ENCODE assay signal across 8 cellular contexts in the genomic region with DNA sequence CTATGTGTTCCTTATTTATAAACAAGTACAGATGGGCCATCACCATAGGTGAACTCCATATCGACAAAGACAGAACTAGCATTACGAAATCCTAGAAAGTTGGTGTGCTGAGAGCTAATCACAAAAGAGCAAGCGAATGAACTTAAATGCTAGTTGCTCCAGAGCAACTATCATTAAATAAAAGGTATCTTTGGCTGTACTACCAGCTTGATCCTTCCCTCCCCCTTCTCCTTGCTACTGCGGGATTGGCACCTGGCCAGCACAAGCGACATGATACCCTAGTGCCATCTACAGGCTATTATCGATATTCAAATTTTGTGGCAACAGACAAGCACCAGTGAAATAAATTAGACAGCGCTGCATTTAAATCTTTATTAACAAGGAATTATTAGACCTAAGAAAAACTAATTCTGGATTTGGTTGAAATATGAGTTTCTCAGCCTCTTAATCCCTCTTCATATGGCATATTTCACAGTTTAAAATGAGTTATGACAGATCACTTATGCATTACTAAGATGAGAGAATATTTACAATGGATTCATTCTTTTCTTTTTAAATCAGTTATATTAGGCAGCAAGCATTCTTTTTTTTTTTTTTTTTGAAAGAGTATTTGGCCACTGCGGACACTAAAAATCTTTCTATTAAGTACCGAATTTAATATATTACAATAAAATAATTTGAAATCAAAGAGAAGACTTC. TPM values are rescaled to one million over a fixed set of nuclear protein-coding genes. Genes with fewer than 3 reads are reported as not detected.
DNase-seq lines count a peak whose midpoint lies in the region; ATAC-seq, FAIRE-seq and TF ChIP-seq lines count a peak whose summit lies in the region.

No MANE protein-coding gene starts in this region.

- no peaks in the 10 kb centered on the region for H3K36me3 Mint-ChIP-seq in activated naive CD4-positive, alpha-beta T cell treated with anti-CD3 and anti-CD28 coated beads for 36 hours (ENCODE audit: low read depth)

- no peak for TF ChIP-seq CTCF in GM20000 (IDR thresholded peaks at IDR 0.05; ENCODE audit: extremely low read depth, missing control alignments)
- peak; percentile 87 for TF ChIP-seq CTCF in OCI-LY7 (conservative IDR thresholded peaks at IDR 0.05; ENCODE audit: low read length)
- peak in 3 of 4 donors; percentile 43 to 48 (median 48) for TF ChIP-seq CTCF in pancreas (IDR thresholded peaks at IDR 0.05)

- H3K9me3 ChIP-seq in OCI-LY7 (ENCODE audit: low read length): no peaks in the 10 kb centered on the region
- no peaks in the 10 kb centered on the region for H3K9me3 ChIP-seq in pancreas

- H3K4me3 Mint-ChIP-seq in activated naive CD4-positive, alpha-beta T cell treated with anti-CD3 and anti-CD28 coated beads for 36 hours: no peak overlapping the region

- peak; percentile 88 for TF ChIP-seq RAD21 in Ishikawa (IDR thresholded peaks at IDR 0.05; ENCODE audit: low read depth)

- peak overlapping the region; percentile 59 for H3K4me2 ChIP-seq in OCI-LY7 (ENCODE audit: low read length)

- no peak overlapping the region for H3K27ac Mint-ChIP-seq in activated naive CD4-positive, alpha-beta T cell treated with anti-CD3 and anti-CD28 coated beads for 36 hours

- peaks cover 0 to 5% (median 0%) of the 10 kb centered on the region in 4 donors for H3K27me3 ChIP-seq in pancreas

- H3K4me1 Mint-ChIP-seq in activated naive CD4-positive, alpha-beta T cell treated with anti-CD3 and anti-CD28 coated beads for 36 hours (ENCODE audit: low read depth): peaks cover 9% of the 10 kb centered on the region

- CTCF ChIA-PET in OCI-LY7 (lab: Charles Lee; ENCODE audit: unreplicated experiment): interaction anchor here (0.7 kb wide), 1 partner anchor 1567 kb away, joined by 3 read pairs; no protein-coding TSS in a partner anchor
- CTCF ChIA-PET in activated naive CD4-positive, alpha-beta T cell treated with anti-CD3 and anti-CD28 coated beads for 36 hours (lab: Charles Lee): interaction anchor here (0.6 to 1.2 kb wide), 4 partner anchors 9 to 132 kb away, joined by 3 to 6 read pairs (median 3); no protein-coding TSS in a partner anchor

- H3K79me2 ChIP-seq in OCI-LY7 (ENCODE audit: insufficient read depth, low read depth, low read length): peaks cover 81% of the 10 kb centered on the region

- peak; percentile 77 for FAIRE-seq in pancreas (lab: Jason Lieb, UNC)

- peaks cover 5% of the 10 kb centered on the region; the same call in 1 of the 2 replicates for H3K36me3 ChIP-seq in OCI-LY7 (ENCODE audit: insufficient read depth, low read length)
- H3K36me3 ChIP-seq in pancreas: no peaks in the 10 kb centered on the region

- H4K20me1 ChIP-seq in OCI-LY7 (ENCODE audit: insufficient read depth, low read length): no peaks in the 10 kb centered on the region; the same call in 1 of the 2 replicates

- POLR2A ChIA-PET in OCI-LY7 (lab: Charles Lee): interaction anchor here (0.6 to 4.4 kb wide), 10 partner anchors 8 to 586 kb away, joined by 3 to 32 read pairs (median 4); no protein-coding TSS in a partner anchor

- DNase-seq in CMK (ENCODE audit: low read depth): peak; percentile 82
- DNase-seq in GM20000 (ENCODE audit: low spot score): peak; percentile 17
- DNase-seq in OCI-LY7 (ENCODE audit: low spot score): peak; percentile 86
- DNase-seq in activated naive CD4-positive, alpha-beta T cell treated with anti-CD3 and anti-CD28 coated beads for 36 hours: peak; percentile 67
- DNase-seq in glomerular visceral epithelial cell (ENCODE audit: extremely low spot score): peak; percentile 84
- DNase-seq in pancreas: peak; percentile 52 to 94 (median 79)

- TSS peak; percentile 2 for BruUV-seq in OCI-LY7 (replicated peaks; lab: Mats Ljungman, UMichigan)

- peaks cover 56% of the 10 kb centered on the region for H3K4me1 ChIP-seq in OCI-LY7 (ENCODE audit: insufficient read depth, low read length, poor library complexity, severe bottlenecking)
- H3K4me1 ChIP-seq in pancreas: peaks cover 0 to 3% (median 0%) of the 10 kb centered on the region in 3 donors

- H2AFZ ChIP-seq in OCI-LY7 (ENCODE audit: low read length): peak overlapping the region; percentile 53; the same call in 1 of the 2 replicates

- intact Hi-C loops in OCI-LY7 (cut with micrococcal nuclease; ENCODE audit: unreplicated experiment): loop anchor here (1.0 to 10.0 kb wide), 7 partner anchors 147 to 1567 kb away; no protein-coding TSS in a partner anchor
- intact Hi-C loops in activated naive CD4-positive, alpha-beta T cell treated with anti-CD3 and anti-CD28 coated beads for 36 hours (cut with micrococcal nuclease): loop anchor here (2.0 to 10.0 kb wide), 4 partner anchors 149 to 731 kb away; no protein-coding TSS in a partner anchor
- intact Hi-C loops in pancreas (cut with DNase I): no loop called here

- no peaks in the 10 kb centered on the region for H3K9me3 Mint-ChIP-seq in activated naive CD4-positive, alpha-beta T cell treated with anti-CD3 and anti-CD28 coated beads for 36 hours

- 5 to 6% methylated on average over 9 of the region's 9 CpGs for WGBS in pancreas, 2 donors

- H3K27ac ChIP-seq in OCI-LY7 (ENCODE audit: low read depth, low read length, poor library complexity, severe bottlenecking) (peak overlapping the region; percentile 48), pancreas (no peak overlapping the region)

- H3K27me3 Mint-ChIP-seq in activated naive CD4-positive, alpha-beta T cell treated with anti-CD3 and anti-CD28 coated beads for 36 hours (ENCODE audit: low read depth): peaks cover 24% of the 10 kb centered on the region

- peak; percentile 24; the same call in 1 of the 2 replicates for TF ChIP-seq EP300 in Ishikawa (IDR thresholded peaks at IDR 0.05; ENCODE audit: borderline replicate concordance)

- H3K4me3 ChIP-seq in OCI-LY7 (ENCODE audit: low read depth, low read length, poor library complexity, severe bottlenecking) (peak overlapping the region; percentile 62), pancreas (peak overlapping the region in 1 of 4 donors; percentile 9)

- H3K9me2 ChIP-seq in OCI-LY7 (ENCODE audit: insufficient read depth, low read length): no peaks in the 10 kb centered on the region

- peak; percentile 93 to 99 (median 97) for ATAC-seq in pancreas
- no peak for ATAC-seq in HG03025 (IDR thresholded peaks at IDR 0.05; ENCODE audit: low FRiP score, unreplicated experiment)

TF ChIP-seq in Ishikawa, 13 proteins besides CTCF, POLR2A, EP300 and RAD21:
- TF ChIP-seq CEBPB (IDR thresholded peaks at IDR 0.05) (no peak), NFIC (IDR thresholded peaks at IDR 0.05) (peak; percentile 98), TCF12 (IDR thresholded peaks at IDR 0.05; ENCODE audit: low read depth) (peak; percentile 37; the same call in 1 of the 2 replicates), YY1 (IDR thresholded peaks at IDR 0.05; ENCODE audit: low read depth) (no peak)
- TF ChIP-seq, protein P1, sequence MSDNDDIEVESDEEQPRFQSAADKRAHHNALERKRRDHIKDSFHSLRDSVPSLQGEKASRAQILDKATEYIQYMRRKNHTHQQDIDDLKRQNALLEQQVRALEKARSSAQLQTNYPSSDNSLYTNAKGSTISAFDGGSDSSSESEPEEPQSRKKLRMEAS (IDR thresholded peaks at IDR 0.05): no peak

RNA-seq across cellular contexts. Expression of a gene that starts 5.8 kb away (rescaled TPM):
- 19.8 and 20.1 TPM in 2 replicates for total RNA-seq in OCI-LY7 (2014; rRNA removed; shearing (Covaris generic))
- 26.0 and 31.6 TPM in 2 replicates for total RNA-seq in OCI-LY7 (2022)
- under 1 TPM; 0.10 to 0.15 TPM for total RNA-seq in activated naive CD4-positive, alpha-beta T cell treated with anti-CD3 and anti-CD28 coated beads for 36 hours
- total RNA-seq in pancreas: 1 to 10 TPM; 1.1 to 3.8 (median 1.7) TPM
- polyA plus RNA-seq in pancreas: 1 to 10 TPM in 1 of 2 donors, under 1 TPM in 1; 0.46 to 1.2 TPM

Comparison
In these comparisons a context has a peak if more than half of its experiments do, and no peak if none do; other contexts are left out.
1. DNase-seq: peak in every context shown above with its lines; median percentile 86 in OCI-LY7; 84 in glomerular visceral epithelial cell; 82 in CMK; 79 in pancreas; 67 in activated naive CD4-positive, alpha-beta T cell treated with anti-CD3 and anti-CD28 coated beads for 36 hours; 17 in GM20000.
2. RNA of a gene that starts 5.8 kb away (total RNA-seq): 19.8 to 31.6 TPM in OCI-LY7; 1.1 to 3.8 TPM in pancreas and 0.10 to 0.15 TPM in activated naive CD4-positive, alpha-beta T cell treated with anti-CD3 and anti-CD28 coated beads for 36 hours; every median in the first group is over 4 times any median in the second.
3. intact Hi-C loops: an anchor here in OCI-LY7 (1.0 to 10.0 kb wide) and activated naive CD4-positive, alpha-beta T cell treated with anti-CD3 and anti-CD28 coated beads for 36 hours (2.0 to 10.0 kb wide); none called in pancreas.